Comparison of ENCODE assay signal across 9 cellular contexts in the genomic region with DNA sequence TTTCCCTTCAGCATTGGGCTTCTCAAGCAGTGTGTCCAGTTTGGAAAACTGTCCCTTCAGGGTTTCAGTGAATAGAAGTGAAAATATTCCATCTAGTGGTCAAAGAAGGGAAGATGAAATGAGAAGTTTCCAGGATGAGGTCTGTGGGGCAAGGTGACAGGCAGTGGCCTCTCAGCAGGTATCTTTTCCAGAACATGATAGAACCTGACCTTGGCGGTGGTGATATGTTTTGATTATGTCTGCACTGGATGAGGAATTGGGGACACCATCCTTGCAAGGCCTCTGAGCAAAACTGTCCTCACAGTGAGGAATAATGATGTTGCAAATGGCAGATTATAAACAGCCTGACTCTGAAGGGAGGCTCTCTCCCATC. TPM values are rescaled to one million over a fixed set of nuclear protein-coding genes. Genes with fewer than 3 reads are reported as not detected.
A peak's percentile ranks its signal among the peaks of the same experiment; 100 is the strongest.
DNase-seq lines count a peak whose midpoint lies in the region; ATAC-seq and TF ChIP-seq lines count a peak whose summit lies in the region.
"Had no signal": no experiment of that assay in that cellular context is flagged by ENCODE, and none has a peak within 500 bp of the region (broad histone marks: within the 10 kb centered on the region; RNA-seq: fewer than 3 reads in every experiment).

No MANE protein-coding gene starts in this region.

- no peaks in the 10 kb centered on the region for H3K9me3 ChIP-seq in CD4-positive, CD25-positive, alpha-beta regulatory T cell (ENCODE audit: control insufficient read depth in 2 of 2, low read length in 2 of 2)

- no peaks in the 10 kb centered on the region for H3K9me3 Mint-ChIP-seq in CD4-positive, CD25-positive, alpha-beta regulatory T cell

- no peak overlapping the region for H3K27ac ChIP-seq in CD4-positive, CD25-positive, alpha-beta regulatory T cell (ENCODE audit: insufficient read depth, low read length, poor library complexity, severe bottlenecking)

- peaks cover 57% of the 10 kb centered on the region for H3K36me3 ChIP-seq in CD4-positive, CD25-positive, alpha-beta regulatory T cell (ENCODE audit: control insufficient read depth, insufficient read depth, low read length)

- H3K36me3 Mint-ChIP-seq in CD4-positive, CD25-positive, alpha-beta regulatory T cell: peaks cover 40% of the 10 kb centered on the region

- H3K27me3 ChIP-seq in CD4-positive, CD25-positive, alpha-beta regulatory T cell (ENCODE audit: control insufficient read depth, insufficient read depth, low read length): no peaks in the 10 kb centered on the region

- no peak for ATAC-seq in CD4-positive, CD25-positive, alpha-beta regulatory T cell (ENCODE audit: low read depth in 2 of 2)
- no peak for ATAC-seq in HG03280 (IDR thresholded peaks at IDR 0.05; ENCODE audit: unreplicated experiment)

- H3K27ac Mint-ChIP-seq in CD4-positive, CD25-positive, alpha-beta regulatory T cell: peak overlapping the region; percentile 76 to 83 (median 78)

- intact Hi-C loops in posterior vena cava (cut with DNase I): no loop called here

- no peak for DNase-seq in CD4-positive, CD25-positive, alpha-beta regulatory T cell
- DNase-seq in LNCaP clone FGC (ENCODE audit: low read depth) (no peak), cardiac fibroblast (ENCODE audit: low read depth in 2 of 2) (peak; percentile 37 to 39), myocyte (ENCODE audit: low read depth) (peak; percentile 44), LoVo (ENCODE audit: low spot score) (no peak), posterior vena cava (ENCODE audit: low spot score) (no peak)
- DNase-seq in activated effector memory CD4-positive, alpha-beta T cell treated with Interleukin-2 at 50 U/mL for 16 hours: no peak

- H3K4me1 ChIP-seq in CD4-positive, CD25-positive, alpha-beta regulatory T cell (ENCODE audit: control insufficient read depth, insufficient read depth, low read length, poor library complexity, severe bottlenecking): peaks cover 25% of the 10 kb centered on the region

- TF ChIP-seq CTCF in LNCaP clone FGC (IDR thresholded peaks at IDR 0.05; ENCODE audit: control insufficient read depth, extremely low read depth, insufficient read depth) (peak; percentile 26), cardiac fibroblast (IDR thresholded peaks at IDR 0.05; ENCODE audit: low read depth, low read length) (peak; percentile 12)

- H3K4me3 ChIP-seq in CD4-positive, CD25-positive, alpha-beta regulatory T cell (ENCODE audit: low read depth, low read length): no peak overlapping the region
- H3K4me3 ChIP-seq in LNCaP clone FGC (ENCODE audit: low read depth, low read length) (no peak overlapping the region), cardiac fibroblast (replicated peaks in 1 of 2; ENCODE audit: low read depth in 2 of 2, low read length in 2 of 2) (no peak overlapping the region)

- H3K4me3 Mint-ChIP-seq in CD4-positive, CD25-positive, alpha-beta regulatory T cell: no peak overlapping the region

- no peaks in the 10 kb centered on the region for H3K27me3 Mint-ChIP-seq in CD4-positive, CD25-positive, alpha-beta regulatory T cell

- peaks cover 35 to 82% (median 66%) of the 10 kb centered on the region in 4 donors for H3K4me1 Mint-ChIP-seq in CD4-positive, CD25-positive, alpha-beta regulatory T cell

RNA-seq across cellular contexts. Expression of gene GPX2, which starts 4.7 kb away (rescaled TPM):
- total RNA-seq in CD4-positive, CD25-positive, alpha-beta regulatory T cell: not detected
- under 1 TPM in 2 of 4 donors, not detected in 2; 0.54 to 0.94 TPM for polyA plus RNA-seq in CD4-positive, CD25-positive, alpha-beta regulatory T cell
- not detected in 2 replicates for total RNA-seq in myocyte
- polyA plus RNA-seq in myocyte (2012): 1.0 TPM
- total RNA-seq in posterior vena cava: not detected
- total RNA-seq: HT1080 had no signal

RNA-seq across cellular contexts. Expression of gene CHURC1, which starts 23.6 kb away (rescaled TPM):
- total RNA-seq in CD4-positive, CD25-positive, alpha-beta regulatory T cell: 95.3 TPM
- 100 to 1,000 TPM; 171 to 228 (median 188) TPM for polyA plus RNA-seq in CD4-positive, CD25-positive, alpha-beta regulatory T cell
- total RNA-seq in myocyte (41.3 and 55.0 TPM in 2 replicates), posterior vena cava (10 to 100 TPM; 65.4 to 87.3 TPM)
- 55.7 TPM for polyA plus RNA-seq in myocyte (2012)

RNA-seq across cellular contexts. Expression of gene RAB15, which starts 34.3 kb away (rescaled TPM):
- total RNA-seq in CD4-positive, CD25-positive, alpha-beta regulatory T cell: 6.5 TPM
- polyA plus RNA-seq in CD4-positive, CD25-positive, alpha-beta regulatory T cell: 1 to 10 TPM; 3.0 to 4.7 (median 3.2) TPM
- total RNA-seq in myocyte (93.6 and 148 TPM in 2 replicates), posterior vena cava (1 to 10 TPM; 6.0 to 7.3 TPM)
- 80.4 TPM for polyA plus RNA-seq in myocyte (2012)

RNA-seq across cellular contexts. Expression of gene FNTB, which starts 48.9 kb away (rescaled TPM):
- 15.5 TPM for total RNA-seq in CD4-positive, CD25-positive, alpha-beta regulatory T cell
- 1 to 10 TPM; 6.3 to 9.8 (median 7.7) TPM for polyA plus RNA-seq in CD4-positive, CD25-positive, alpha-beta regulatory T cell
- total RNA-seq in myocyte: 11.8 and 13.9 TPM in 2 replicates
- polyA plus RNA-seq in myocyte (2012): 16.4 TPM
- 10 to 100 TPM in 1 of 2 donors, 1 to 10 TPM in 1; 8.0 to 14.8 TPM for total RNA-seq in posterior vena cava

RNA-seq across cellular contexts. Expression of gene SPTB, which starts 58.1 kb away (rescaled TPM):
- total RNA-seq in CD4-positive, CD25-positive, alpha-beta regulatory T cell: 0.91 TPM
- under 1 TPM in 3 of 4 donors, not detected in 1; 0.11 to 0.24 (median 0.23) TPM for polyA plus RNA-seq in CD4-positive, CD25-positive, alpha-beta regulatory T cell
- 4.3 and 4.6 TPM in 2 replicates for total RNA-seq in myocyte
- 1.3 TPM for polyA plus RNA-seq in myocyte (2012)
- total RNA-seq in posterior vena cava: 1 to 10 TPM; 2.5 to 3.3 TPM

Comparison
In these comparisons a context has a peak if more than half of its experiments do, and no peak if none do; other contexts are left out.
1. DNase-seq: peak in cardiac fibroblast (2 of 2) and myocyte (single experiment); none in CD4-positive, CD25-positive, alpha-beta regulatory T cell (0 of 3), LNCaP clone FGC (single experiment), LoVo (single experiment), activated effector memory CD4-positive, alpha-beta T cell treated with Interleukin-2 at 50 U/mL for 16 hours (single experiment) and posterior vena cava (single experiment).
2. RNA of gene RAB15, which starts 34.3 kb away (total RNA-seq): 93.6 to 148 TPM in myocyte; 6.0 to 7.3 TPM in posterior vena cava and 6.5 TPM in CD4-positive, CD25-positive, alpha-beta regulatory T cell (single experiment); every median in the first group is over 10 times any median in the second.